In genomic region chr1:226831953-226832352, GRCh38 we compare ENCODE assay signal across 17 cellular contexts. TPM values are rescaled to one million over a fixed set of nuclear protein-coding genes. Genes with fewer than 3 reads are reported as not detected.
A peak's percentile ranks its signal among the peaks of the same experiment; 100 is the strongest.
DNase-seq lines count a peak whose midpoint lies in the region; ATAC-seq and TF ChIP-seq lines count a peak whose summit lies in the region.
"Had no signal": no experiment of that assay in that cellular context is flagged by ENCODE, and none has a peak within 500 bp of the region (broad histone marks: within the 10 kb centered on the region; RNA-seq: fewer than 3 reads in every experiment).

No MANE protein-coding gene starts in this region.

- DNase-seq in activated T-cell treated with anti-CD3 and anti-CD28 coated beads, Interleukin-2, amount 50 U/mL, for 72 hours = no peak
- DNase-seq in activated T-cell treated with anti-CD3 and anti-CD28 coated beads, Interleukin-2, amount 50 U/mL, for 1 hour = no peak
- DNase-seq in RWPE1 (ENCODE audit: low spot score) = peak; percentile 73
- DNase-seq in kidney tubule cell (ENCODE audit: low spot score) = peak; percentile 26
- no peak for DNase-seq in foreskin melanocyte
- DNase-seq in Ammon's horn (ENCODE audit: low spot score) = no peak
- DNase-seq: 8988T; AML-193; Calu3; CD4-positive, CD25-positive, alpha-beta regulatory T cell; DMS 273 treated with DMSO at 0.1 percent for 48 hours; GM23248; H7 had no signal

- H3K27ac Mint-ChIP-seq in activated T-cell treated with anti-CD3 and anti-CD28 coated beads, Interleukin-2, amount 50 U/mL, for 72 hours = peak overlapping the region; percentile 24
- H3K27ac Mint-ChIP-seq: CD4-positive, CD25-positive, alpha-beta regulatory T cell; IgD-negative memory B cell had no signal

- peaks cover 3% of the 10 kb centered on the region in 2 donors for H3K36me3 Mint-ChIP-seq in activated T-cell treated with anti-CD3 and anti-CD28 coated beads, Interleukin-2, amount 50 U/mL, for 72 hours (ENCODE audit: insufficient read depth in 2 of 2)
- H3K36me3 Mint-ChIP-seq: IgD-negative memory B cell had no signal

- POLR2A ChIA-PET in RWPE1 (lab: Yijun Ruan, JAX; ENCODE audit: low non-redundant PET) = no interaction called here

- no peak overlapping the region for H3K4me3 Mint-ChIP-seq in activated T-cell treated with anti-CD3 and anti-CD28 coated beads, Interleukin-2, amount 50 U/mL, for 72 hours
- H3K4me3 Mint-ChIP-seq: CD4-positive, CD25-positive, alpha-beta regulatory T cell; IgD-negative memory B cell had no signal

- no peaks in the 10 kb centered on the region for H3K27me3 Mint-ChIP-seq in activated T-cell treated with anti-CD3 and anti-CD28 coated beads, Interleukin-2, amount 50 U/mL, for 72 hours (ENCODE audit: low read depth)
- H3K27me3 Mint-ChIP-seq: IgD-negative memory B cell had no signal

- CTCF ChIA-PET in RWPE1 (lab: Yijun Ruan, JAX) = no interaction called here

- no peak for ATAC-seq in activated T-cell treated with anti-CD3 and anti-CD28 coated beads, Interleukin-2, amount 50 U/mL, for 72 hours (replicated peaks in 1 of 2)
- ATAC-seq in GM21423 (IDR thresholded peaks at IDR 0.05; ENCODE audit: unreplicated experiment) = no peak
- ATAC-seq: GM12878 had no signal

- H3K27ac ChIP-seq in RWPE1 = no peak overlapping the region
- H3K27ac ChIP-seq: BLaER1 treated with 17β-estradiol and CSF1 and Interleukin-3, amounts not matched to agents 10 nM and 100 nM; GM23248 had no signal

- no peak for TF ChIP-seq CTCF in RWPE1 (conservative IDR thresholded peaks at IDR 0.05; ENCODE audit: low read depth)

- H3K9me3 Mint-ChIP-seq in activated T-cell treated with anti-CD3 and anti-CD28 coated beads, Interleukin-2, amount 50 U/mL, for 72 hours = peaks cover 2 to 7% of the 10 kb centered on the region in 2 donors

- peaks cover 23% of the 10 kb centered on the region for H3K4me1 Mint-ChIP-seq in activated T-cell treated with anti-CD3 and anti-CD28 coated beads, Interleukin-2, amount 50 U/mL, for 72 hours (ENCODE audit: low read depth)

RNA-seq across cellular contexts. Expression of gene PSEN2, which starts 38.5 kb away (rescaled TPM):
- 10 to 100 TPM; 10.7 to 11.7 TPM for total RNA-seq in activated T-cell treated with anti-CD3 and anti-CD28 coated beads, Interleukin-2, amount 50 U/mL, for 72 hours

Comparison
In these comparisons a context has a peak if more than half of its experiments do, and no peak if none do; other contexts are left out.
1. DNase-seq: peak in RWPE1 (single experiment) and kidney tubule cell (single experiment); none in activated T-cell treated with anti-CD3 and anti-CD28 coated beads, Interleukin-2, amount 50 U/mL, for 72 hours (0 of 2), activated T-cell treated with anti-CD3 and anti-CD28 coated beads, Interleukin-2, amount 50 U/mL, for 1 hour (single experiment), foreskin melanocyte (single experiment) and Ammon's horn (single experiment).